In the genomic region with DNA sequence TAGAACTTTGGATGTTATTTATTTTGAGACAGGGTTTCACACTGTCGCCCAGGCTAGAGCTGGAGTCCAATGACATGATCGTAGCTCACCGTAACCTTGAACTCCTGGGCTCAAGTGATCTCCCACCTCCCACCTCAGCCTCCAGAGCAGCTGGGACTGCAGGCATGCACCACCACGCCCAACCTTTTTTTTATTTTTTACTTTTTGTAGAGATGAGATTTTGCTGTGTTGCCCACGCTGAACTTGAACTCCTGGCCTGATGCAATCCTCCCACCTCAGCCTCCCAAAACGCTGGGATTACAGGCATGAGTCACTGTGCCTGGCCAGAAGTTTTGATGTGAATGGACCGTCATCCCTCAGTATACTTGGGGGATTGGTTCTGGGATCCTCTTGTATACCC, we compare ENCODE assay signal across 26 cellular contexts. TPM values are rescaled to one million over a fixed set of nuclear protein-coding genes. Genes with fewer than 3 reads are reported as not detected.
"Had no signal": no experiment of that assay in that cellular context is flagged by ENCODE, and none has a peak within 500 bp of the region (broad histone marks: within the 10 kb centered on the region; RNA-seq: fewer than 3 reads in every experiment).

No MANE protein-coding gene starts in this region.

- H3K9me3 ChIP-seq: gastroesophageal sphincter, left ventricle myocardium inferior, lower lobe of right lung, neutrophil, psoas muscle, sigmoid colon, thoracic aorta had no signal

- H3K9me3 Mint-ChIP-seq: immature natural killer cell; naive thymus-derived CD4-positive, alpha-beta T cell; nephron progenitor cell; stimulated activated naive B cell treated with anti-CD40 and anti-IgM and Interleukin-4, amounts not matched to agents 10 μg/mL and 1 μg/mL and 100 μg/mL, for 72 hours; stimulated activated naive CD8-positive, alpha-beta T cell treated with anti-CD3 and anti-CD28 coated beads, Interleukin-15, amount 100 ng/mL, for 72 hours; type B pancreatic cell had no signal

- H3K36me3 Mint-ChIP-seq: immature natural killer cell, type B pancreatic cell had no signal

- H3K27ac Mint-ChIP-seq: naive thymus-derived CD4-positive, alpha-beta T cell; nephron progenitor cell; stimulated activated naive B cell treated with anti-CD40 and anti-IgM and Interleukin-4, amounts not matched to agents 10 μg/mL and 1 μg/mL and 100 μg/mL, for 72 hours; stimulated activated naive CD8-positive, alpha-beta T cell treated with anti-CD3 and anti-CD28 coated beads, Interleukin-15, amount 100 ng/mL, for 72 hours; type B pancreatic cell had no signal

- H3K27me3 ChIP-seq: dorsolateral prefrontal cortex, gastroesophageal sphincter, neutrophil, sigmoid colon had no signal

- H3K4me3 Mint-ChIP-seq: immature natural killer cell; naive thymus-derived CD4-positive, alpha-beta T cell; nephron progenitor cell; stimulated activated naive B cell treated with anti-CD40 and anti-IgM and Interleukin-4, amounts not matched to agents 10 μg/mL and 1 μg/mL and 100 μg/mL, for 72 hours; stimulated activated naive CD8-positive, alpha-beta T cell treated with anti-CD3 and anti-CD28 coated beads, Interleukin-15, amount 100 ng/mL, for 72 hours; type B pancreatic cell had no signal

- H3K4me1 ChIP-seq: lower lobe of right lung, psoas muscle had no signal

- H3K27ac ChIP-seq: gastroesophageal sphincter, lower lobe of right lung, neutrophil, psoas muscle, sigmoid colon, skin epidermis, thoracic aorta had no signal

- DNase-seq: cortex of kidney; dorsolateral prefrontal cortex; effector CD8-positive, alpha-beta T cell; glutamatergic neuron; immature natural killer cell; kidney; left cardiac atrium; left ventricle myocardium inferior; lower lobe of right lung; mesendoderm; naive thymus-derived CD4-positive, alpha-beta T cell; nephron progenitor cell; sigmoid colon; stimulated activated CD4-positive, alpha-beta T cell treated with anti-CD3 and anti-CD28 coated beads, Interleukin-2, amount 100 ng/mL, for 24 hours; stimulated activated CD4-positive, alpha-beta T cell treated with anti-CD3 and anti-CD28 coated beads, Interleukin-4, amount 100 ng/mL, for 4 hours; stimulated activated naive B cell treated with anti-CD40 and anti-IgM and Interleukin-4, amounts not matched to agents 10 μg/mL and 1 μg/mL and 100 μg/mL, for 72 hours; stimulated activated naive CD8-positive, alpha-beta T cell treated with anti-CD3 and anti-CD28 coated beads, Interleukin-15, amount 100 ng/mL, for 72 hours had no signal

- ATAC-seq: esophagus mucosa; gastroesophageal sphincter; left cardiac atrium; lower lobe of right lung; naive thymus-derived CD4-positive, alpha-beta T cell; stimulated activated naive CD8-positive, alpha-beta T cell treated with anti-CD3 and anti-CD28 coated beads, Interleukin-15, amount 100 ng/mL, for 72 hours had no signal

- H3K27me3 Mint-ChIP-seq: naive thymus-derived CD4-positive, alpha-beta T cell; stimulated activated naive B cell treated with anti-CD40 and anti-IgM and Interleukin-4, amounts not matched to agents 10 μg/mL and 1 μg/mL and 100 μg/mL, for 72 hours; stimulated activated naive CD8-positive, alpha-beta T cell treated with anti-CD3 and anti-CD28 coated beads, Interleukin-15, amount 100 ng/mL, for 72 hours; type B pancreatic cell had no signal

- H3K4me3 ChIP-seq: dorsolateral prefrontal cortex, gastroesophageal sphincter, left ventricle myocardium inferior, lower lobe of right lung, psoas muscle, sigmoid colon, skin epidermis, thoracic aorta had no signal

- FAIRE-seq: kidney, urothelium cell line had no signal

RNA-seq across cellular contexts. Expression of gene RGS9BP, which starts 14.3 kb away (rescaled TPM):
- polyA plus RNA-seq: naive thymus-derived CD4-positive, alpha-beta T cell had no signal

RNA-seq across cellular contexts. Expression of gene TDRD12, which starts 58.2 kb away (rescaled TPM):
- total RNA-seq: left ventricle myocardium inferior, lower lobe of right lung, thoracic aorta had no signal
- polyA plus RNA-seq: fibroblast of lung had no signal
